Comparison of ENCODE assay signal across 12 cellular contexts in the genomic region with DNA sequence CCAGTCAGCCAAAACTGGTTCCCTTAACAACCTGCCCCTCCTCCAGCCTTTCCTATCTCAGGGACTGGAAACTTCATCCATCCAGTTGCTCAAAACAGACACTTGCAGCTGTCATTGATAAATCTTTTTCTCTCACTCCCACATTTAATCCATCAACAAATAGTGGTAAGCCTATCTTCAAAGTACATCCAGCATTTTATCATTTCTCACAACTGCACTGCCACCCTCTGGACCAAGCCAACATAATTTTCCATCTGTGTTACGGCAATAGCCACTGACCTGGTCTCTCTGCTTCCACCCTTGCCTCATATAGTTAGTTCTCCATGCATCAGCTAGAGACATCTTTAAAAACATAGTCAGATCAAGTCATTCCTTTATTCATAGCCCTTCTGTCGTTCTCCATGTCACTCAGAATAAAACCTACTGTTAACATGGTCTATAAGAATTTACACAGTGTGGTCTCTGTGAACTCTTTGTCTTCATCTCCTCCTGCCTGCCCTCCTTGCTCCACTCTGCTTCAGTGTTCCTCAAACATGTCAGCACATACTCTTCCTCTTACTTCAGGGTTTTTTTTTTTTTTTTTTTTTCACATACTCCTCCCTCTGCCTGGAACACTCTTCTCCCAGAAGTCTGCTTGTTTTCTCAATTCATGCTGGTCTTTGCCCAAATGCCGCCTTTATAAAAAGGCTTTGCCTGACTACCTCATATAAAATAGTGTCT.
A peak's percentile ranks its signal among the peaks of the same experiment; 100 is the strongest.
DNase-seq lines count a peak whose midpoint lies in the region; ATAC-seq and TF ChIP-seq lines count a peak whose summit lies in the region.
"Had no signal": no experiment of that assay in that cellular context is flagged by ENCODE, and none has a peak within 500 bp of the region (broad histone marks: within the 10 kb centered on the region; RNA-seq: fewer than 3 reads in every experiment).

No MANE protein-coding gene starts in this region.

- intact Hi-C loops in heart right ventricle (cut with DNase I) (no loop called here), Right ventricle myocardium inferior (cut with DNase I) (no loop called here), aorta (cut with DNase I) (no loop called here)
- intact Hi-C loops in activated T-helper 1 cell treated with anti-CD3 and anti-CD28 coated beads, Interleukin-12 subunit alpha, Interleukin-12 subunit beta, Interleukin-2, Interleukin-4 antibody, amounts not matched to agents 30 ng/mL and 10 ng/mL and 1 ng/mL, durations not matched to agents 14 hours and 24 hours and 36 hours (cut with micrococcal nuclease): no loop called here

- no peaks in the 10 kb centered on the region for H3K4me1 Mint-ChIP-seq in activated T-helper 1 cell treated with anti-CD3 and anti-CD28 coated beads, Interleukin-12 subunit alpha, Interleukin-12 subunit beta, Interleukin-2, Interleukin-4 antibody, amounts not matched to agents 30 ng/mL and 10 ng/mL and 1 ng/mL, durations not matched to agents 14 hours and 24 hours and 36 hours (ENCODE audit: low read depth)

- ATAC-seq in heart right ventricle (no peak), Right ventricle myocardium inferior (no peak), aorta (ENCODE audit: low FRiP score) (peak; percentile 48), GM18520 (IDR thresholded peaks at IDR 0.05; ENCODE audit: unreplicated experiment) (no peak), HG03135 (IDR thresholded peaks at IDR 0.05; ENCODE audit: unreplicated experiment) (no peak)

- H3K36me3 ChIP-seq in heart right ventricle (no peaks in the 10 kb centered on the region), aorta (ENCODE audit: control insufficient read depth in 1 of 2, insufficient read depth in 2 of 2, low read length in 1 of 2) (no peaks in the 10 kb centered on the region)

- WGBS in heart right ventricle, 2 donors: 44 to 46% methylated on average over 3 of the region's 3 CpGs
- WGBS in aorta, 2 donors: 33 to 38% methylated on average over 3 of the region's 3 CpGs

- H3K4me3 Mint-ChIP-seq in activated T-helper 1 cell treated with anti-CD3 and anti-CD28 coated beads, Interleukin-12 subunit alpha, Interleukin-12 subunit beta, Interleukin-2, Interleukin-4 antibody, amounts not matched to agents 30 ng/mL and 10 ng/mL and 1 ng/mL, durations not matched to agents 14 hours and 24 hours and 36 hours: no peak overlapping the region

- H3K27me3 Mint-ChIP-seq in activated T-helper 1 cell treated with anti-CD3 and anti-CD28 coated beads, Interleukin-12 subunit alpha, Interleukin-12 subunit beta, Interleukin-2, Interleukin-4 antibody, amounts not matched to agents 30 ng/mL and 10 ng/mL and 1 ng/mL, durations not matched to agents 14 hours and 24 hours and 36 hours (ENCODE audit: insufficient read depth): no peaks in the 10 kb centered on the region

- no peaks in the 10 kb centered on the region for H3K9me3 Mint-ChIP-seq in activated T-helper 1 cell treated with anti-CD3 and anti-CD28 coated beads, Interleukin-12 subunit alpha, Interleukin-12 subunit beta, Interleukin-2, Interleukin-4 antibody, amounts not matched to agents 30 ng/mL and 10 ng/mL and 1 ng/mL, durations not matched to agents 14 hours and 24 hours and 36 hours

- H3K9me3 ChIP-seq in heart right ventricle (no peaks in the 10 kb centered on the region), aorta (ENCODE audit: control insufficient read depth, low read length) (no peaks in the 10 kb centered on the region)

- H3K4me1 ChIP-seq in heart right ventricle (no peaks in the 10 kb centered on the region), aorta (ENCODE audit: control insufficient read depth in 1 of 2, insufficient read depth in 2 of 2, low read length in 2 of 2) (no peaks in the 10 kb centered on the region)

- H3K36me3 Mint-ChIP-seq in activated T-helper 1 cell treated with anti-CD3 and anti-CD28 coated beads, Interleukin-12 subunit alpha, Interleukin-12 subunit beta, Interleukin-2, Interleukin-4 antibody, amounts not matched to agents 30 ng/mL and 10 ng/mL and 1 ng/mL, durations not matched to agents 14 hours and 24 hours and 36 hours (ENCODE audit: low read depth): no peaks in the 10 kb centered on the region

- DNase-seq in heart right ventricle (no peak), Right ventricle myocardium inferior (ENCODE audit: missing footprints) (no peak), OCI-M1 (lab: John Stamatoyannopoulos, UW) (peak; percentile 89), fibroblast of villous mesenchyme (ENCODE audit: low read depth) (peak; percentile 12), aorta (no peak)
- no peak for DNase-seq in activated T-helper 1 cell treated with anti-CD3 and anti-CD28 coated beads, Interleukin-12 subunit alpha, Interleukin-12 subunit beta, Interleukin-2, Interleukin-4 antibody, amounts not matched to agents 30 ng/mL and 10 ng/mL and 1 ng/mL, durations not matched to agents 14 hours and 24 hours and 36 hours (ENCODE audit: low spot score)
- DNase-seq: activated naive CD4-positive, alpha-beta T cell treated with Interleukin-2 at 50 U/mL for 16 hours; retina; SHP77 treated with DMSO at 0.1 percent for 48 hours; stimulated activated naive CD4-positive, alpha-beta T cell treated with Interleukin-2 at 50 U/mL for 16 hours had no signal

- H3K27me3 ChIP-seq in heart right ventricle (peaks cover 0 to 3% (median 0%) of the 10 kb centered on the region in 7 donors), aorta (ENCODE audit: control insufficient read depth in 1 of 2, insufficient read depth in 2 of 2, low read length in 1 of 2) (no peaks in the 10 kb centered on the region)

- H3K27ac Mint-ChIP-seq in activated T-helper 1 cell treated with anti-CD3 and anti-CD28 coated beads, Interleukin-12 subunit alpha, Interleukin-12 subunit beta, Interleukin-2, Interleukin-4 antibody, amounts not matched to agents 30 ng/mL and 10 ng/mL and 1 ng/mL, durations not matched to agents 14 hours and 24 hours and 36 hours: no peak overlapping the region

- peak in 5 of 9 donors; percentile 18 to 39 (median 28) for TF ChIP-seq CTCF in heart right ventricle (IDR thresholded peaks at IDR 0.05)
- peak; percentile 31 for TF ChIP-seq CTCF in fibroblast of villous mesenchyme (IDR thresholded peaks at IDR 0.05; ENCODE audit: insufficient read depth, low read depth, low read length)

- H3K27ac ChIP-seq in heart right ventricle (no peak overlapping the region), aorta (ENCODE audit: low read depth in 1 of 2, low read length in 2 of 2) (no peak overlapping the region)

- H3K4me3 ChIP-seq in heart right ventricle (no peak overlapping the region), fibroblast of villous mesenchyme (ENCODE audit: low read depth, low read length) (no peak overlapping the region), aorta (ENCODE audit: low read length in 2 of 2) (no peak overlapping the region)

Comparison
In these comparisons a context has a peak if more than half of its experiments do, and no peak if none do; other contexts are left out.
1. DNase-seq: peak in OCI-M1 (single experiment) and fibroblast of villous mesenchyme (single experiment); none in heart right ventricle (0 of 2), Right ventricle myocardium inferior (single experiment), aorta (0 of 2) and activated T-helper 1 cell treated with anti-CD3 and anti-CD28 coated beads, Interleukin-12 subunit alpha, Interleukin-12 subunit beta, Interleukin-2, Interleukin-4 antibody, amounts not matched to agents 30 ng/mL and 10 ng/mL and 1 ng/mL, durations not matched to agents 14 hours and 24 hours and 36 hours (single experiment).